ENCODE assay signal across 15 cellular contexts in genomic region chr5:138143592-138143991, GRCh38. TPM values are rescaled to one million over a fixed set of nuclear protein-coding genes. Genes with fewer than 3 reads are reported as not detected.
DNase-seq lines count a peak whose midpoint lies in the region; ATAC-seq, FAIRE-seq and TF ChIP-seq lines count a peak whose summit lies in the region.
"Not testable (repeated sequence)": the region's sequence is repeated elsewhere in the genome, so short reads cannot be mapped to it uniquely, and the experiment has no call there.
"Had no signal": no experiment of that assay in that cellular context is flagged by ENCODE, and none has a peak within 500 bp of the region (broad histone marks: within the 10 kb centered on the region; RNA-seq: fewer than 3 reads in every experiment).

No MANE protein-coding gene starts in this region.

- not testable (repeated sequence) for TF ChIP-seq POLR2A in A549 (IDR thresholded peaks at IDR 0.05; ENCODE audit: low read length); H1 (IDR thresholded peaks at IDR 0.05; ENCODE audit: control extremely low read depth in 1 of 2, low read depth in 2 of 2, low read length in 2 of 2); HepG2 (IDR thresholded peaks at IDR 0.05; ENCODE audit: insufficient read depth in 1 of 2, low read depth in 2 of 2, low read length in 2 of 2); testis (IDR thresholded peaks at IDR 0.05)

- not testable (repeated sequence) for TF ChIP-seq EP300 in A549 (IDR thresholded peaks at IDR 0.05); H1 (IDR thresholded peaks at IDR 0.05; ENCODE audit: borderline replicate concordance in 1 of 2, low read depth in 2 of 2, low read length in 2 of 2); HepG2 (IDR thresholded peaks at IDR 0.05; ENCODE audit: low read depth in 2 of 2, low read length in 2 of 2); HepG2 (CRISPR knock-in tag; IDR thresholded peaks at IDR 0.05; ENCODE audit: borderline replicate concordance)

- not testable (repeated sequence) for H3K36me3 Mint-ChIP-seq in WTC11

- H3K79me2 ChIP-seq in H1 (ENCODE audit: control insufficient read depth in 1 of 2, insufficient read depth in 2 of 2, low read length in 2 of 2); HepG2 (ENCODE audit: insufficient read depth, low read length): not testable (repeated sequence)

- not testable (repeated sequence) for H4K5ac ChIP-seq in H1 (ENCODE audit: insufficient read length, low read depth, low read length)

- not testable (repeated sequence) for H3K4me2 ChIP-seq in A549; H1 (ENCODE audit: insufficient read depth in 1 of 2, low read depth in 2 of 2, low read length in 2 of 2); HepG2 (ENCODE audit: low read depth, low read length)

- not testable (repeated sequence) for H3K9me3 Mint-ChIP-seq in WTC11

- not testable (repeated sequence) for H2BK5ac ChIP-seq in H1 (ENCODE audit: low read depth, low read length)

- H3K27ac ChIP-seq in A549; H1 (ENCODE audit: low read depth, low read length); HepG2 (ENCODE audit: extremely low read length, insufficient read depth, low read length); testis: not testable (repeated sequence)

- H3K27me3 ChIP-seq in H1 (replicated peaks in 1 of 4; ENCODE audit: control insufficient read depth in 3 of 4, extremely low read depth in 1 of 4, insufficient read depth in 3 of 4, low read length in 3 of 4); HepG2 (ENCODE audit: control insufficient read depth in 1 of 2, insufficient read depth in 2 of 2, low read length in 2 of 2); testis: not testable (repeated sequence)

- TF ChIP-seq CTCF in A549 (IDR thresholded peaks at IDR 0.05); WTC11 (IDR thresholded peaks at IDR 0.05); H1 (IDR thresholded peaks at IDR 0.05; ENCODE audit: control extremely low read depth in 1 of 3, insufficient read depth in 1 of 3, low read depth in 1 of 3, low read length in 3 of 3); HepG2 (CRISPR knock-in tag; IDR thresholded peaks at IDR 0.05); testis (IDR thresholded peaks at IDR 0.05): not testable (repeated sequence)

- ATAC-seq in A549, WTC11, HepG2: not testable (repeated sequence)

- 85% methylated on average over 7 of the region's 7 CpGs for WGBS in A549 (ENCODE audit: missing lambda C conversion rate)
- WGBS in H1 (ENCODE audit: extremely low coverage in 1 of 2, insufficient coverage in 1 of 2, insufficient read length in 1 of 2, insufficient replicate concordance in 2 of 2, low coverage in 1 of 2, low lambda C conversion rate in 2 of 2, missing lambda C conversion rate in 1 of 2), 2 experiments, result 95% methylated on average over 7 of the region's 7 CpGs; no CpG with 5 or more reads in 1 of the 2 experiments
- WGBS in HepG2 (ENCODE audit: low lambda C conversion rate), result 90% methylated on average over 7 of the region's 7 CpGs
- WGBS in testis, 2 donors, result 86 to 91% methylated on average over 7 of the region's 7 CpGs

- not testable (repeated sequence) for H2BK15ac ChIP-seq in H1 (ENCODE audit: low read length)

- not testable (repeated sequence) for H3K23ac ChIP-seq in H1 (ENCODE audit: insufficient read length)

- not testable (repeated sequence) for H3K79me1 ChIP-seq in H1 (ENCODE audit: low read depth, low read length)

- H4K91ac ChIP-seq in H1 (replicated peaks; ENCODE audit: insufficient read length, low read length), result not testable (repeated sequence)

- not testable (repeated sequence) for H4K20me1 ChIP-seq in H1 (replicated peaks in 1 of 2; ENCODE audit: control insufficient read depth in 1 of 2, insufficient read depth in 2 of 2, low read length in 2 of 2); HepG2 (ENCODE audit: insufficient read depth, low read length)

- not testable (repeated sequence) for H2BK20ac ChIP-seq in H1 (ENCODE audit: low read length)

- in situ Hi-C loops in HepG2 (cut with HindIII; ENCODE audit: extremely low pct_ligation_motif_present, low pct_unique_long_range_greater_than_20kb), result not testable (repeated sequence)

- not testable (repeated sequence) for H2AFZ ChIP-seq in H1 (ENCODE audit: low read length); HepG2 (ENCODE audit: low read length)

- H3K4me1 ChIP-seq in A549; H1 (replicated peaks in 1 of 4; ENCODE audit: control insufficient read depth in 3 of 4, insufficient read depth in 4 of 4, low read length in 3 of 4); HepG2 (ENCODE audit: insufficient read depth, low read length); testis: not testable (repeated sequence)

- POLR2A ChIA-PET in A549 (lab: Yijun Ruan, JAX); WTC11 (lab: Charles Lee); HepG2 (lab: Yijun Ruan, JAX): not testable (repeated sequence)
- POLR2A ChIA-PET in H1 (lab: Charles Lee; ENCODE audit: partially characterized antibody), result interaction anchor here (1.5 kb wide), 1 partner anchor 188 kb away, joined by 3 read pairs; the partner anchor contains the start of gene CDC25C

- H3K18ac ChIP-seq in H1 (ENCODE audit: extremely low read depth, low read length), result not testable (repeated sequence)

- not testable (repeated sequence) for H3K27ac Mint-ChIP-seq in WTC11

- not testable (repeated sequence) for BruUV-seq in HepG2 (replicated peaks; lab: Mats Ljungman, UMichigan)

- H3K9me3 ChIP-seq in A549; H1 (ENCODE audit: insufficient read depth in 2 of 2, low read depth in 1 of 2, low read length in 1 of 2); HepG2 (ENCODE audit: low read length); testis: not testable (repeated sequence)

- not testable (repeated sequence) for H3K9ac ChIP-seq in H1 (replicated peaks in 1 of 4; ENCODE audit: extremely low read depth in 1 of 4, low read depth in 3 of 4, low read length in 3 of 4); HepG2 (ENCODE audit: insufficient read depth, low read depth, low read length)

- not testable (repeated sequence) for H3K23me2 ChIP-seq in H1 (ENCODE audit: low read depth, low read length)

- not testable (repeated sequence) for H3K27me3 Mint-ChIP-seq in WTC11 (ENCODE audit: low read depth)

- not testable (repeated sequence) for H3K4ac ChIP-seq in H1 (replicated peaks; ENCODE audit: insufficient read length, low read depth, low read length)

- not testable (repeated sequence) for FAIRE-seq in A549 (lab: Jason Lieb, UNC); H1 (lab: Jason Lieb, UNC); HepG2 (lab: Jason Lieb, UNC)

- H3K36me3 ChIP-seq in H1 (ENCODE audit: control insufficient read depth in 2 of 4, insufficient read depth in 4 of 4, low read length in 3 of 4); HepG2 (replicated peaks in 1 of 2; ENCODE audit: control insufficient read depth in 1 of 2, insufficient read depth in 2 of 2, low read length in 2 of 2); testis (ENCODE audit: low read depth, missing control alignments): not testable (repeated sequence)

- not testable (repeated sequence) for H3K14ac ChIP-seq in H1 (ENCODE audit: insufficient read length)

- H3K56ac ChIP-seq in H1 (replicated peaks; ENCODE audit: insufficient read length, low read depth, low read length), result not testable (repeated sequence)

- H3K4me1 Mint-ChIP-seq in WTC11, result not testable (repeated sequence)

- H3K4me3 Mint-ChIP-seq in WTC11, result not testable (repeated sequence)

- not testable (repeated sequence) for TF ChIP-seq RAD21 in A549 (conservative IDR thresholded peaks at IDR 0.05 in 1 of 2, IDR thresholded peaks at IDR 0.05 in 1 of 2); H1 (IDR thresholded peaks at IDR 0.05 in 1 of 2, conservative IDR thresholded peaks at IDR 0.05 in 1 of 2; ENCODE audit: low read depth in 2 of 2, low read length in 2 of 2); HepG2 (CRISPR knock-in tag; IDR thresholded peaks at IDR 0.05)

- intact Hi-C loops in HepG2 (cut with micrococcal nuclease; ENCODE audit: unreplicated experiment); testis (cut with DNase I; ENCODE audit: low total_unique reads): not testable (repeated sequence)

- CTCF ChIA-PET in A549 (lab: Yijun Ruan, JAX) (interaction anchor here (1.5 to 10.7 kb wide), 6 partner anchors 10 to 362 kb away, joined by 3 to 85 read pairs (median 7); no protein-coding TSS in a partner anchor), WTC11 (lab: Charles Lee) (interaction anchor here (0.8 to 1.2 kb wide), 3 partner anchors 10 to 107 kb away, joined by 3 to 4 read pairs (median 3); no protein-coding TSS in a partner anchor), H1 (lab: Charles Lee; ENCODE audit: partially characterized antibody) (interaction anchor here (1.0 to 1.7 kb wide), 4 partner anchors 10 to 79 kb away, joined by 4 to 6 read pairs (median 5); no protein-coding TSS in a partner anchor)
- CTCF ChIA-PET in HepG2 (lab: Yijun Ruan, JAX; ENCODE audit: low intra/inter-chr PET ratio, low total read pairs), result not testable (repeated sequence)

- not testable (repeated sequence) for H4K8ac ChIP-seq in H1 (ENCODE audit: extremely low read depth, insufficient read depth, low read length)

- not testable (repeated sequence) for H2BK120ac ChIP-seq in H1 (replicated peaks; ENCODE audit: low read depth, low read length)

- DNase-seq in A549 (ENCODE audit: low read depth in 1 of 2, low spot score in 1 of 2); WTC11 (ENCODE audit: low spot score); H1 (ENCODE audit: low read depth in 1 of 2, low spot score in 2 of 2); HepG2 (ENCODE audit: low spot score): not testable (repeated sequence)
- DNase-seq in ELF-1 (ENCODE audit: low read depth, low spot score) (peak; percentile 6), testis (peak; percentile 21)

- H3K4me3 ChIP-seq in A549; H1 (ENCODE audit: extremely low read depth in 1 of 4, insufficient read depth in 2 of 4, low read depth in 3 of 4, low read length in 4 of 4); HepG2 (replicated peaks in 1 of 3; ENCODE audit: insufficient read depth in 1 of 3, low read depth in 2 of 3, low read length in 3 of 3); testis: not testable (repeated sequence)

- H2BK12ac ChIP-seq in H1 (ENCODE audit: low read depth, low read length), result not testable (repeated sequence)

- H2AK5ac ChIP-seq in H1 (ENCODE audit: low read depth, low read length), result not testable (repeated sequence)

RNA-seq across cellular contexts. Expression of gene NME5, which starts 4.4 kb away (rescaled TPM):
- polyA plus RNA-seq in A549 (2011; rRNA removed), result not detected in 2 replicates
- polyA plus RNA-seq in A549 (2012; cell fraction: cytosol; rRNA removed), result not detected in 2 replicates
- not detected in 2 replicates for polyA plus RNA-seq in A549 (2012; cell fraction: nucleus; rRNA removed)
- polyA plus RNA-seq in A549 (2017; fragmentation: RNase III; extraction: RNeasy Plus Mini Kit Qiagen cat#74134 plus additional on column Dnase treatment), result not detected in 3 replicates
- polyA minus RNA-seq in A549 (2011; rRNA and poly(A)+ RNA removed), result not detected in 2 replicates
- 0.74 to 0.89 TPM in 2 of 3 replicates, not detected in the other for total RNA-seq in WTC11 (2021)
- 0.63 and 0.89 TPM in 2 replicates for total RNA-seq in H1 (2021; fragmentation: NEBNext Ultra II Directional; extraction: Animal tissue kit (Norgen Biotek cat#: 25700))
- 0.46 and 0.48 TPM in 2 replicates for polyA plus RNA-seq in H1 (2011; rRNA removed)
- 0.83 TPM for polyA plus RNA-seq in H1 (2011; cell fraction: cytosol; rRNA removed)
- polyA plus RNA-seq in H1 (2011; cell fraction: nucleus; rRNA removed), result not detected
- 0.49 to 2.0 TPM (median 0.77 TPM) in 4 replicates for polyA plus RNA-seq in H1 (2012, experiment 1 of 2)
- 0.41 TPM for polyA plus RNA-seq in H1 (2012, experiment 2 of 2)
- 0.79 TPM for polyA plus RNA-seq in H1 (2013, experiment 1 of 2)
- 0.87 TPM for polyA plus RNA-seq in H1 (2013, experiment 2 of 2)
- polyA minus RNA-seq in H1 (2011; rRNA and poly(A)+ RNA removed), result 0.51 TPM in 1 of 2 replicates, not detected in the other
- polyA minus RNA-seq in H1 (2011; cell fraction: cytosol; rRNA and poly(A)+ RNA removed), result not detected
- not detected for polyA minus RNA-seq in H1 (2011; cell fraction: nucleus; rRNA and poly(A)+ RNA removed)
- total RNA-seq in HepG2 (2016; rRNA removed; fragmentation: Illumina TruSeq; extraction: Trizol), result 0.18 and 0.39 TPM in 2 replicates
- total RNA-seq in HepG2 (2016; cell fraction: cytosol; rRNA removed; fragmentation: Illumina TruSeq; extraction: Trizol; ENCODE audit: low read depth), result 0.18 TPM in 1 of 2 replicates, not detected in the other
- total RNA-seq in HepG2 (2016; cell fraction: insoluble cytoplasmic fraction; rRNA removed; fragmentation: Illumina TruSeq; extraction: Trizol), result 0.25 and 0.26 TPM in 2 replicates
- total RNA-seq in HepG2 (2016; cell fraction: membrane; rRNA removed; fragmentation: Illumina TruSeq; extraction: Trizol), result not detected in 2 replicates
- 0.34 TPM in 1 of 2 replicates, not detected in the other for total RNA-seq in HepG2 (2016; cell fraction: nucleus; rRNA removed; fragmentation: Illumina TruSeq; extraction: Trizol)
- polyA plus RNA-seq in HepG2 (2011; rRNA removed), result not detected in 2 replicates
- not detected in 2 replicates for polyA plus RNA-seq in HepG2 (2011; cell fraction: cytosol; rRNA removed)
- polyA plus RNA-seq in HepG2 (2011; cell fraction: nucleus; rRNA removed), result not detected in 2 replicates
- polyA plus RNA-seq in HepG2 (2012), result not detected in 2 replicates
- 0.24 TPM in 1 of 2 replicates, not detected in the other for polyA plus RNA-seq in HepG2 (2016; cell fraction: cytosol; fragmentation: Illumina TruSeq; extraction: Trizol; ENCODE audit: low read depth)
- polyA plus RNA-seq in HepG2 (2016; cell fraction: insoluble cytoplasmic fraction; fragmentation: Illumina TruSeq; extraction: Trizol; ENCODE audit: low read depth), result 0.20 and 0.40 TPM in 2 replicates
- polyA plus RNA-seq in HepG2 (2016; cell fraction: membrane; fragmentation: Illumina TruSeq; extraction: Trizol; ENCODE audit: low read depth), result not detected in 2 replicates
- not detected in 2 replicates for polyA plus RNA-seq in HepG2 (2016; cell fraction: nucleus; fragmentation: Illumina TruSeq; extraction: Trizol; ENCODE audit: insufficient read depth, low read depth)
- not detected in 2 replicates for polyA minus RNA-seq in HepG2 (2011; rRNA and poly(A)+ RNA removed; ENCODE audit: low replicate concordance)
- not detected in 2 replicates for polyA minus RNA-seq in HepG2 (2011; cell fraction: cytosol; rRNA and poly(A)+ RNA removed)
- not detected in 2 replicates for polyA minus RNA-seq in HepG2 (2011; cell fraction: nucleus; rRNA and poly(A)+ RNA removed)
- total RNA-seq in testis, result 10 to 100 TPM; 22.4 to 35.1 TPM
- polyA plus RNA-seq in testis (ENCODE audit: insufficient read depth, low read depth, low replicate concordance), result 129 TPM
- total RNA-seq: A673; Caco-2; CD4-positive, alpha-beta T cell; CD8-positive, alpha-beta T cell; G401; GM12878 had no signal

RNA-seq across cellular contexts. Expression of gene BRD8, which starts 34.8 kb away (rescaled TPM):
- polyA plus RNA-seq in A549 (2011; rRNA removed) (82.3 and 85.8 TPM in 2 replicates), A549 (2017; fragmentation: RNase III; extraction: RNeasy Plus Mini Kit Qiagen cat#74134 plus additional on column Dnase treatment) (65.7 to 75.6 TPM (median 65.7 TPM) in 3 replicates), H1 (2011; rRNA removed) (28.8 and 37.8 TPM in 2 replicates), HepG2 (2011; rRNA removed) (57.6 and 71.1 TPM in 2 replicates), testis (ENCODE audit: insufficient read depth, low read depth, low replicate concordance) (303 TPM)
- 38.1 and 39.0 TPM in 2 replicates for polyA plus RNA-seq in A549 (2012; cell fraction: cytosol; rRNA removed)
- 58.1 and 80.4 TPM in 2 replicates for polyA plus RNA-seq in A549 (2012; cell fraction: nucleus; rRNA removed)
- polyA minus RNA-seq in A549 (2011; rRNA and poly(A)+ RNA removed), result 32.8 and 40.7 TPM in 2 replicates
- total RNA-seq in WTC11 (2021) (59.6 to 73.4 TPM (median 61.4 TPM) in 3 replicates), HepG2 (2016; rRNA removed; fragmentation: Illumina TruSeq; extraction: Trizol) (50.6 and 62.5 TPM in 2 replicates), testis (100 to 1,000 TPM; 165 to 198 TPM)
- 75.8 and 78.5 TPM in 2 replicates for total RNA-seq in H1 (2021; fragmentation: NEBNext Ultra II Directional; extraction: Animal tissue kit (Norgen Biotek cat#: 25700))
- 50.7 TPM for polyA plus RNA-seq in H1 (2011; cell fraction: cytosol; rRNA removed)
- polyA plus RNA-seq in H1 (2011; cell fraction: nucleus; rRNA removed), result 75.4 TPM
- polyA plus RNA-seq in H1 (2012, experiment 1 of 2), result 53.4 to 80.1 TPM (median 59.0 TPM) in 4 replicates
- polyA plus RNA-seq in H1 (2012, experiment 2 of 2), result 4.7 TPM
- polyA plus RNA-seq in H1 (2013, experiment 1 of 2), result 63.7 TPM
- polyA plus RNA-seq in H1 (2013, experiment 2 of 2), result 52.6 TPM
- 47.0 and 51.9 TPM in 2 replicates for polyA minus RNA-seq in H1 (2011; rRNA and poly(A)+ RNA removed)
- 24.9 TPM for polyA minus RNA-seq in H1 (2011; cell fraction: cytosol; rRNA and poly(A)+ RNA removed)
- polyA minus RNA-seq in H1 (2011; cell fraction: nucleus; rRNA and poly(A)+ RNA removed), result 55.9 TPM
- 11.6 and 13.7 TPM in 2 replicates for total RNA-seq in HepG2 (2016; cell fraction: cytosol; rRNA removed; fragmentation: Illumina TruSeq; extraction: Trizol; ENCODE audit: low read depth)
- 47.4 and 59.6 TPM in 2 replicates for total RNA-seq in HepG2 (2016; cell fraction: insoluble cytoplasmic fraction; rRNA removed; fragmentation: Illumina TruSeq; extraction: Trizol)
- total RNA-seq in HepG2 (2016; cell fraction: membrane; rRNA removed; fragmentation: Illumina TruSeq; extraction: Trizol), result 23.4 and 24.1 TPM in 2 replicates
- 82.0 and 95.0 TPM in 2 replicates for total RNA-seq in HepG2 (2016; cell fraction: nucleus; rRNA removed; fragmentation: Illumina TruSeq; extraction: Trizol)
- polyA plus RNA-seq in HepG2 (2011; cell fraction: cytosol; rRNA removed), result 21.9 and 23.1 TPM in 2 replicates
- 117 and 118 TPM in 2 replicates for polyA plus RNA-seq in HepG2 (2011; cell fraction: nucleus; rRNA removed)
- polyA plus RNA-seq in HepG2 (2012), result 37.3 and 60.0 TPM in 2 replicates
- polyA plus RNA-seq in HepG2 (2016; cell fraction: cytosol; fragmentation: Illumina TruSeq; extraction: Trizol; ENCODE audit: low read depth), result 3.8 and 4.9 TPM in 2 replicates
- 41.5 and 49.7 TPM in 2 replicates for polyA plus RNA-seq in HepG2 (2016; cell fraction: insoluble cytoplasmic fraction; fragmentation: Illumina TruSeq; extraction: Trizol; ENCODE audit: low read depth)
- polyA plus RNA-seq in HepG2 (2016; cell fraction: membrane; fragmentation: Illumina TruSeq; extraction: Trizol; ENCODE audit: low read depth), result 9.2 and 9.8 TPM in 2 replicates
- polyA plus RNA-seq in HepG2 (2016; cell fraction: nucleus; fragmentation: Illumina TruSeq; extraction: Trizol; ENCODE audit: insufficient read depth, low read depth), result 254 and 256 TPM in 2 replicates
- polyA minus RNA-seq in HepG2 (2011; rRNA and poly(A)+ RNA removed; ENCODE audit: low replicate concordance), result 42.3 and 95.1 TPM in 2 replicates
- polyA minus RNA-seq in HepG2 (2011; cell fraction: cytosol; rRNA and poly(A)+ RNA removed), result 18.9 and 22.9 TPM in 2 replicates
- 77.9 and 82.4 TPM in 2 replicates for polyA minus RNA-seq in HepG2 (2011; cell fraction: nucleus; rRNA and poly(A)+ RNA removed)

RNA-seq across cellular contexts. Expression of gene KIF20A, which starts 35.3 kb away (rescaled TPM):
- polyA plus RNA-seq in A549 (2011; rRNA removed), result 37.4 and 42.2 TPM in 2 replicates
- polyA plus RNA-seq in A549 (2012; cell fraction: cytosol; rRNA removed), result 26.0 and 32.8 TPM in 2 replicates
- polyA plus RNA-seq in A549 (2012; cell fraction: nucleus; rRNA removed), result 35.6 and 42.6 TPM in 2 replicates
- 45.0 to 51.4 TPM (median 49.1 TPM) in 3 replicates for polyA plus RNA-seq in A549 (2017; fragmentation: RNase III; extraction: RNeasy Plus Mini Kit Qiagen cat#74134 plus additional on column Dnase treatment)
- 64.8 and 66.4 TPM in 2 replicates for polyA minus RNA-seq in A549 (2011; rRNA and poly(A)+ RNA removed)
- 66.9 to 81.9 TPM (median 68.0 TPM) in 3 replicates for total RNA-seq in WTC11 (2021)
- total RNA-seq in H1 (2021; fragmentation: NEBNext Ultra II Directional; extraction: Animal tissue kit (Norgen Biotek cat#: 25700)), result 67.1 and 68.1 TPM in 2 replicates
- polyA plus RNA-seq in H1 (2011; rRNA removed), result 26.4 and 33.3 TPM in 2 replicates
- 40.4 TPM for polyA plus RNA-seq in H1 (2011; cell fraction: cytosol; rRNA removed)
- polyA plus RNA-seq in H1 (2011; cell fraction: nucleus; rRNA removed), result 54.8 TPM
- polyA plus RNA-seq in H1 (2012, experiment 1 of 2), result 45.7 to 56.8 TPM (median 52.3 TPM) in 4 replicates
- 7.2 TPM for polyA plus RNA-seq in H1 (2012, experiment 2 of 2)
- 38.0 TPM for polyA plus RNA-seq in H1 (2013, experiment 1 of 2)
- 36.2 TPM for polyA plus RNA-seq in H1 (2013, experiment 2 of 2)
- polyA minus RNA-seq in H1 (2011; rRNA and poly(A)+ RNA removed), result 99.7 and 124 TPM in 2 replicates
- 44.8 TPM for polyA minus RNA-seq in H1 (2011; cell fraction: cytosol; rRNA and poly(A)+ RNA removed)
- 84.4 TPM for polyA minus RNA-seq in H1 (2011; cell fraction: nucleus; rRNA and poly(A)+ RNA removed)
- 66.8 and 91.6 TPM in 2 replicates for total RNA-seq in HepG2 (2016; rRNA removed; fragmentation: Illumina TruSeq; extraction: Trizol)
- total RNA-seq in HepG2 (2016; cell fraction: cytosol; rRNA removed; fragmentation: Illumina TruSeq; extraction: Trizol; ENCODE audit: low read depth), result 16.2 and 16.7 TPM in 2 replicates
- 66.5 and 88.5 TPM in 2 replicates for total RNA-seq in HepG2 (2016; cell fraction: insoluble cytoplasmic fraction; rRNA removed; fragmentation: Illumina TruSeq; extraction: Trizol)
- 25.5 and 29.6 TPM in 2 replicates for total RNA-seq in HepG2 (2016; cell fraction: membrane; rRNA removed; fragmentation: Illumina TruSeq; extraction: Trizol)
- 50.4 and 55.2 TPM in 2 replicates for total RNA-seq in HepG2 (2016; cell fraction: nucleus; rRNA removed; fragmentation: Illumina TruSeq; extraction: Trizol)
- polyA plus RNA-seq in HepG2 (2011; rRNA removed), result 12.9 and 17.1 TPM in 2 replicates
- 10.2 and 13.5 TPM in 2 replicates for polyA plus RNA-seq in HepG2 (2011; cell fraction: cytosol; rRNA removed)
- polyA plus RNA-seq in HepG2 (2011; cell fraction: nucleus; rRNA removed), result 17.4 and 25.0 TPM in 2 replicates
- 9.1 and 18.8 TPM in 2 replicates for polyA plus RNA-seq in HepG2 (2012)
- polyA plus RNA-seq in HepG2 (2016; cell fraction: cytosol; fragmentation: Illumina TruSeq; extraction: Trizol; ENCODE audit: low read depth), result 6.5 and 7.7 TPM in 2 replicates
- polyA plus RNA-seq in HepG2 (2016; cell fraction: insoluble cytoplasmic fraction; fragmentation: Illumina TruSeq; extraction: Trizol; ENCODE audit: low read depth), result 75.4 and 76.8 TPM in 2 replicates
- polyA plus RNA-seq in HepG2 (2016; cell fraction: membrane; fragmentation: Illumina TruSeq; extraction: Trizol; ENCODE audit: low read depth), result 10.7 and 15.0 TPM in 2 replicates
- 58.3 and 60.2 TPM in 2 replicates for polyA plus RNA-seq in HepG2 (2016; cell fraction: nucleus; fragmentation: Illumina TruSeq; extraction: Trizol; ENCODE audit: insufficient read depth, low read depth)
- 71.6 and 227 TPM in 2 replicates for polyA minus RNA-seq in HepG2 (2011; rRNA and poly(A)+ RNA removed; ENCODE audit: low replicate concordance)
- 18.2 and 22.6 TPM in 2 replicates for polyA minus RNA-seq in HepG2 (2011; cell fraction: cytosol; rRNA and poly(A)+ RNA removed)
- polyA minus RNA-seq in HepG2 (2011; cell fraction: nucleus; rRNA and poly(A)+ RNA removed), result 31.6 and 55.2 TPM in 2 replicates
- total RNA-seq in testis, result 10 to 100 TPM; 10.4 to 13.8 TPM
- polyA plus RNA-seq in testis (ENCODE audit: insufficient read depth, low read depth, low replicate concordance), result 32.1 TPM
- total RNA-seq: CD4-positive, alpha-beta T cell had no signal

RNA-seq across cellular contexts. Expression of gene WNT8A, which starts 59.8 kb away (rescaled TPM):
- polyA plus RNA-seq in A549 (2011; rRNA removed) (not detected in 2 replicates), A549 (2017; fragmentation: RNase III; extraction: RNeasy Plus Mini Kit Qiagen cat#74134 plus additional on column Dnase treatment) (not detected in 3 replicates), H1 (2011; rRNA removed) (0.06 TPM in 1 of 2 replicates, not detected in the other), HepG2 (2011; rRNA removed) (0.04 TPM in 1 of 2 replicates, not detected in the other), testis (ENCODE audit: insufficient read depth, low read depth, low replicate concordance) (1.4 TPM)
- polyA plus RNA-seq in A549 (2012; cell fraction: cytosol; rRNA removed), result not detected in 2 replicates
- polyA plus RNA-seq in A549 (2012; cell fraction: nucleus; rRNA removed), result not detected in 2 replicates
- not detected in 2 replicates for polyA minus RNA-seq in A549 (2011; rRNA and poly(A)+ RNA removed)
- total RNA-seq in WTC11 (2021) (0.16 TPM in 1 of 3 replicates, not detected in the others), HepG2 (2016; rRNA removed; fragmentation: Illumina TruSeq; extraction: Trizol) (not detected in 2 replicates), testis (1 to 10 TPM in 1 of 2 donors, under 1 TPM in 1; 0.71 to 1.3 TPM)
- 0.27 TPM in 1 of 2 replicates, not detected in the other for total RNA-seq in H1 (2021; fragmentation: NEBNext Ultra II Directional; extraction: Animal tissue kit (Norgen Biotek cat#: 25700))
- 0.06 TPM for polyA plus RNA-seq in H1 (2011; cell fraction: cytosol; rRNA removed)
- polyA plus RNA-seq in H1 (2011; cell fraction: nucleus; rRNA removed), result 0.10 TPM
- 0.20 to 0.76 TPM (median 0.37 TPM) in 4 replicates for polyA plus RNA-seq in H1 (2012, experiment 1 of 2)
- not detected for polyA plus RNA-seq in H1 (2012, experiment 2 of 2)
- 0.08 TPM for polyA plus RNA-seq in H1 (2013, experiment 1 of 2)
- polyA plus RNA-seq in H1 (2013, experiment 2 of 2), result not detected
- 0.46 TPM in 1 of 2 replicates, not detected in the other for polyA minus RNA-seq in H1 (2011; rRNA and poly(A)+ RNA removed)
- polyA minus RNA-seq in H1 (2011; cell fraction: cytosol; rRNA and poly(A)+ RNA removed), result not detected
- polyA minus RNA-seq in H1 (2011; cell fraction: nucleus; rRNA and poly(A)+ RNA removed), result not detected
- not detected in 2 replicates for total RNA-seq in HepG2 (2016; cell fraction: cytosol; rRNA removed; fragmentation: Illumina TruSeq; extraction: Trizol; ENCODE audit: low read depth)
- total RNA-seq in HepG2 (2016; cell fraction: insoluble cytoplasmic fraction; rRNA removed; fragmentation: Illumina TruSeq; extraction: Trizol), result 0.09 TPM in 1 of 2 replicates, not detected in the other
- total RNA-seq in HepG2 (2016; cell fraction: membrane; rRNA removed; fragmentation: Illumina TruSeq; extraction: Trizol), result not detected in 2 replicates
- total RNA-seq in HepG2 (2016; cell fraction: nucleus; rRNA removed; fragmentation: Illumina TruSeq; extraction: Trizol), result not detected in 2 replicates
- polyA plus RNA-seq in HepG2 (2011; cell fraction: cytosol; rRNA removed), result not detected in 2 replicates
- not detected in 2 replicates for polyA plus RNA-seq in HepG2 (2011; cell fraction: nucleus; rRNA removed)
- polyA plus RNA-seq in HepG2 (2012), result not detected in 2 replicates
- polyA plus RNA-seq in HepG2 (2016; cell fraction: cytosol; fragmentation: Illumina TruSeq; extraction: Trizol; ENCODE audit: low read depth), result not detected in 2 replicates
- not detected in 2 replicates for polyA plus RNA-seq in HepG2 (2016; cell fraction: insoluble cytoplasmic fraction; fragmentation: Illumina TruSeq; extraction: Trizol; ENCODE audit: low read depth)
- not detected in 2 replicates for polyA plus RNA-seq in HepG2 (2016; cell fraction: membrane; fragmentation: Illumina TruSeq; extraction: Trizol; ENCODE audit: low read depth)
- polyA plus RNA-seq in HepG2 (2016; cell fraction: nucleus; fragmentation: Illumina TruSeq; extraction: Trizol; ENCODE audit: insufficient read depth, low read depth), result not detected in 2 replicates
- polyA minus RNA-seq in HepG2 (2011; rRNA and poly(A)+ RNA removed; ENCODE audit: low replicate concordance), result not detected in 2 replicates
- not detected in 2 replicates for polyA minus RNA-seq in HepG2 (2011; cell fraction: cytosol; rRNA and poly(A)+ RNA removed)
- not detected in 2 replicates for polyA minus RNA-seq in HepG2 (2011; cell fraction: nucleus; rRNA and poly(A)+ RNA removed)
- total RNA-seq: A172; A673; Caco-2; Calu3; CD4-positive, alpha-beta T cell; CD8-positive, alpha-beta T cell; G401; GM12878 had no signal
- polyA plus RNA-seq: AG04450, GM12878 had no signal

Comparison
In these comparisons a context has a peak if more than half of its experiments do, and no peak if none do; other contexts are left out.
1. RNA of gene NME5, which starts 4.4 kb away (total RNA-seq): 22.4 to 35.1 TPM in testis; 0.63 to 0.89 TPM in H1, 0.74 to 0.89 TPM in WTC11 and 0.18 to 0.39 TPM in HepG2; every median in the first group is over 10 times any median in the second.